Comparison of ENCODE assay signal across 19 cellular contexts in genomic region chr20:46978871-46979536, GRCh38.
DNase-seq lines count a peak whose midpoint lies in the region; ATAC-seq and TF ChIP-seq lines count a peak whose summit lies in the region.
"Had no signal": no experiment of that assay in that cellular context is flagged by ENCODE, and none has a peak within 500 bp of the region (broad histone marks: within the 10 kb centered on the region; RNA-seq: fewer than 3 reads in every experiment).

No MANE protein-coding gene starts in this region.

- no peak overlapping the region for H3K23ac ChIP-seq in neuronal stem cell (ENCODE audit: low read depth, low read length, poor library complexity)

- no peaks in the 10 kb centered on the region for H3K79me1 ChIP-seq in neuronal stem cell (ENCODE audit: low read depth, low read length)

- no peak overlapping the region for H4K91ac ChIP-seq in neuronal stem cell (ENCODE audit: low read depth, low read length, poor library complexity)

- no peak for TF ChIP-seq CTCF in brain (conservative IDR thresholded peaks at IDR 0.05)

- peak overlapping the region; percentile 53 for H3K18ac ChIP-seq in neuronal stem cell (ENCODE audit: low read length)

- no peaks in the 10 kb centered on the region for H3K9me3 ChIP-seq in neuronal stem cell (replicated peaks in 1 of 2; ENCODE audit: control insufficient read depth in 2 of 2, insufficient read depth in 1 of 2, low read depth in 1 of 2, low read length in 2 of 2)
- H3K9me3 ChIP-seq: pancreas had no signal

- peaks cover 15 to 23% (median 20%) of the 10 kb centered on the region in 5 experiments for H3K9me3 Mint-ChIP-seq in brain

- no peak for ATAC-seq in GM21360 (IDR thresholded peaks at IDR 0.05; ENCODE audit: unreplicated experiment)
- ATAC-seq: pancreas had no signal

- peak overlapping the region; percentile 65 for H2AK5ac ChIP-seq in neuronal stem cell (ENCODE audit: low read depth, low read length)

- H3K4ac ChIP-seq in neuronal stem cell (ENCODE audit: low read length) = no peak overlapping the region

- no peak overlapping the region for H4K8ac ChIP-seq in neuronal stem cell (ENCODE audit: low read depth, low read length)

- peak overlapping the region; percentile 23 for H3K27ac ChIP-seq in neuronal stem cell (replicated peaks; ENCODE audit: low read length)
- H3K27ac ChIP-seq: 22Rv1, pancreas, tibial artery had no signal

- peak; percentile 53 for DNase-seq in NCI-H1436 (lab: John Stamatoyannopoulos, UW)
- no peak for DNase-seq in NCI-H1436 treated with DMSO at 0.1 percent for 48 hours (lab: John Stamatoyannopoulos, UW)
- peak; percentile 51 for DNase-seq in NCI-H1694 treated with DMSO at 0.1 percent for 48 hours (lab: John Stamatoyannopoulos, UW)
- DNase-seq in neuronal stem cell (ENCODE audit: low spot score) = no peak
- no peak for DNase-seq in GDM1 (lab: John Stamatoyannopoulos, UW)
- DNase-seq in activated T-cell treated with anti-CD3 and anti-CD28 coated beads, Interleukin-2, amount 50 U/mL, for 48 hours = no peak
- DNase-seq: activated CD4-positive, alpha-beta T cell treated with anti-CD3 and anti-CD28 coated beads for 36 hours; activated T-cell treated with anti-CD3 and anti-CD28 coated beads for 4 hours; cerebellar nuclear complex; DMS79 treated with DMSO at 0.1 percent for 48 hours; IMR-90; MV-4-11; pancreas; small intestine; tibial artery had no signal

- peaks cover 0 to 11% of the 10 kb centered on the region in 2 donors for H3K4me1 ChIP-seq in neuronal stem cell (ENCODE audit: control insufficient read depth in 2 of 2, insufficient read depth in 1 of 2, low read depth in 1 of 2, low read length in 2 of 2)
- H3K4me1 ChIP-seq: pancreas had no signal

- peak overlapping the region in 4 of 5 experiments; percentile 24 to 97 (median 69) for H3K27ac Mint-ChIP-seq in brain
- H3K27ac Mint-ChIP-seq: activated CD4-positive, alpha-beta T cell treated with anti-CD3 and anti-CD28 coated beads for 36 hours; CD4-positive, CD25-positive, alpha-beta regulatory T cell had no signal

- no peaks in the 10 kb centered on the region for H3K36me3 ChIP-seq in neuronal stem cell (replicated peaks in 1 of 2; ENCODE audit: control insufficient read depth in 2 of 2, insufficient read depth in 2 of 2, low read length in 2 of 2)
- H3K36me3 ChIP-seq: pancreas, tibial artery had no signal

- peaks cover 3% of the 10 kb centered on the region for H3K36me3 Mint-ChIP-seq in brain
- H3K36me3 Mint-ChIP-seq: CD4-positive, CD25-positive, alpha-beta regulatory T cell had no signal

- peaks cover 7% of the 10 kb centered on the region for H3K27me3 Mint-ChIP-seq in brain

- no peak overlapping the region for H3K9ac ChIP-seq in neuronal stem cell (ENCODE audit: low read depth, low read length, poor library complexity)

- H3K27me3 ChIP-seq in neuronal stem cell (ENCODE audit: control insufficient read depth in 3 of 3, insufficient read depth in 3 of 3, low read depth in 1 of 3, low read length in 3 of 3) = peaks cover 0 to 4% (median 0%) of the 10 kb centered on the region in 3 experiments
- H3K27me3 ChIP-seq: pancreas had no signal

- WGBS in neuronal stem cell (ENCODE audit: extremely low coverage in 2 of 2, insufficient read length in 2 of 2, insufficient replicate concordance in 1 of 2), 2 donors = no CpG with 5 or more reads among the region's 11 CpGs

- peak overlapping the region in 2 of 5 experiments; percentile 5 to 47 for H3K4me3 Mint-ChIP-seq in brain
- H3K4me3 Mint-ChIP-seq: activated CD4-positive, alpha-beta T cell treated with anti-CD3 and anti-CD28 coated beads for 36 hours; CD4-positive, CD25-positive, alpha-beta regulatory T cell had no signal

- H2AFZ ChIP-seq in neuronal stem cell (ENCODE audit: low read length) = no peak overlapping the region

- H2BK5ac ChIP-seq in neuronal stem cell (ENCODE audit: low read length) = peak overlapping the region; percentile 6

- no peak overlapping the region for H3K4me3 ChIP-seq in neuronal stem cell (ENCODE audit: low read length in 2 of 2)
- H3K4me3 ChIP-seq: pancreas, tibial artery had no signal

- H3K14ac ChIP-seq in neuronal stem cell (ENCODE audit: low read length) = no peak overlapping the region

- H2BK120ac ChIP-seq in neuronal stem cell (ENCODE audit: low read depth, low read length) = no peak overlapping the region

- H3K4me1 Mint-ChIP-seq in brain = peaks cover 28% of the 10 kb centered on the region

- peak overlapping the region; percentile 32 for H2BK15ac ChIP-seq in neuronal stem cell (ENCODE audit: low read length)

- H2BK12ac ChIP-seq in neuronal stem cell (ENCODE audit: low read length) = no peak overlapping the region

- no peak overlapping the region for H3K4me2 ChIP-seq in neuronal stem cell (ENCODE audit: insufficient read depth, low read length, poor library complexity, severe bottlenecking)

Comparison
In these comparisons a context has a peak if more than half of its experiments do, and no peak if none do; other contexts are left out.
1. DNase-seq: peak in NCI-H1436 (single experiment) and NCI-H1694 treated with DMSO at 0.1 percent for 48 hours (single experiment); none in NCI-H1436 treated with DMSO at 0.1 percent for 48 hours (single experiment), neuronal stem cell (single experiment), GDM1 (single experiment) and activated T-cell treated with anti-CD3 and anti-CD28 coated beads, Interleukin-2, amount 50 U/mL, for 48 hours (0 of 2).